In the genomic region with DNA sequence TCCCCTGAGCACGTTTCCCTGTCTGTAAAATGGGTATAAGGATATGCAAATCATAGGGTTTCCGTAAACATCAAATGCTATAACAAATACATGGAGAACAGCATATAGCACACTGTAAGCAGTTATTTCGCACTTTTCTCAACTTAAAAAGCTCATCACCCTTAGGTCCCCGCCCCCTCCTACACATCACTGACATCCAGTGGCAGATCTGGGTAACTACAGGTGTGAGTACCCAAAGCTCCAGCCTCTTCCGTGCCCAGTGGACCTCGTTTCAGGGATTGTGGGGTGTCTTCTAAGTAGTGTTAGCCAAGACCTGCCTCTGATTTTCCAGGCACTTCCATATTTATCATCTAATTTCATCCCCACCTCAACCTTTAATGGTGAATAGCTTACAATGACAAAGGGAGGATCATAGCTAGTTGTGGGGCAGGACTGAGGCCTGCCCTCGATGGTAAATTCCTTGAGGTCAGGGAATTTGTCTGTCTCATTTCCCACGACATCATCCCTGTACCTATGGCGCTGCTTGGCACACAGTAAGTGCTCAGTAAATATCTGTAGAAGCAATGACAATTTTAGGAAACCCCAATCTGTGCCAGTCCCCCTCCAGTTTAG, we compare ENCODE assay signal across 8 cellular contexts.
A peak's percentile ranks its signal among the peaks of the same experiment; 100 is the strongest.
DNase-seq lines count a peak whose midpoint lies in the region; ATAC-seq and TF ChIP-seq lines count a peak whose summit lies in the region.

No MANE protein-coding gene starts in this region.

- H3K36me3 Mint-ChIP-seq in activated naive CD4-positive, alpha-beta T cell treated with anti-CD3 and anti-CD28 coated beads for 36 hours (ENCODE audit: low read depth) = no peaks in the 10 kb centered on the region
- no peaks in the 10 kb centered on the region for H3K36me3 Mint-ChIP-seq in progenitor cell of endocrine pancreas (ENCODE audit: insufficient read depth)

- no peak overlapping the region for H3K4me3 Mint-ChIP-seq in activated naive CD4-positive, alpha-beta T cell treated with anti-CD3 and anti-CD28 coated beads for 36 hours
- no peak overlapping the region for H3K4me3 Mint-ChIP-seq in progenitor cell of endocrine pancreas (ENCODE audit: low read depth)

- no peaks in the 10 kb centered on the region for H3K9me3 Mint-ChIP-seq in activated naive CD4-positive, alpha-beta T cell treated with anti-CD3 and anti-CD28 coated beads for 36 hours
- H3K9me3 Mint-ChIP-seq in progenitor cell of endocrine pancreas (ENCODE audit: low read depth) = no peaks in the 10 kb centered on the region

- peak; percentile 74 for TF ChIP-seq CTCF in progenitor cell of endocrine pancreas (IDR thresholded peaks at IDR 0.05; ENCODE audit: unreplicated experiment)

- H3K27me3 Mint-ChIP-seq in activated naive CD4-positive, alpha-beta T cell treated with anti-CD3 and anti-CD28 coated beads for 36 hours (ENCODE audit: low read depth) = peaks cover 20% of the 10 kb centered on the region
- H3K27me3 Mint-ChIP-seq in progenitor cell of endocrine pancreas = no peaks in the 10 kb centered on the region

- H3K27ac Mint-ChIP-seq in activated naive CD4-positive, alpha-beta T cell treated with anti-CD3 and anti-CD28 coated beads for 36 hours = no peak overlapping the region
- no peak overlapping the region for H3K27ac Mint-ChIP-seq in progenitor cell of endocrine pancreas

- peak; percentile 58 for DNase-seq in activated naive CD4-positive, alpha-beta T cell treated with anti-CD3 and anti-CD28 coated beads for 36 hours
- no peak for DNase-seq in activated naive CD4-positive, alpha-beta T cell (lab: John Stamatoyannopoulos, UW)
- peak; percentile 18 for DNase-seq in KG1 (lab: John Stamatoyannopoulos, UW)
- peak; percentile 15 for DNase-seq in UCSD-AML1 (lab: John Stamatoyannopoulos, UW; ENCODE audit: unreplicated experiment)
- DNase-seq in fibroblast of the conjunctiva (ENCODE audit: low read depth) = peak; percentile 28
- DNase-seq in progenitor cell of endocrine pancreas (ENCODE audit: low spot score, unreplicated experiment) = no peak
- no peak for DNase-seq in NCI-H1048 (lab: John Stamatoyannopoulos, UW)

- no peaks in the 10 kb centered on the region for H3K4me1 Mint-ChIP-seq in activated naive CD4-positive, alpha-beta T cell treated with anti-CD3 and anti-CD28 coated beads for 36 hours (ENCODE audit: low read depth)
- H3K4me1 Mint-ChIP-seq in progenitor cell of endocrine pancreas (ENCODE audit: low read depth) = peaks cover 8% of the 10 kb centered on the region

- ATAC-seq in GM21723 (IDR thresholded peaks at IDR 0.05; ENCODE audit: unreplicated experiment) = peak; percentile 78

- intact Hi-C loops in activated naive CD4-positive, alpha-beta T cell treated with anti-CD3 and anti-CD28 coated beads for 36 hours (cut with micrococcal nuclease) = loop anchor here (1.0 kb wide), 2 partner anchors 302 to 455 kb away; no protein-coding TSS in a partner anchor

- CTCF ChIA-PET in activated naive CD4-positive, alpha-beta T cell treated with anti-CD3 and anti-CD28 coated beads for 36 hours (lab: Charles Lee) = interaction anchor here (1.1 to 3.0 kb wide), 4 partner anchors 9 to 454 kb away, joined by 3 to 16 read pairs (median 6); no protein-coding TSS in a partner anchor

Comparison
In these comparisons a context has a peak if more than half of its experiments do, and no peak if none do; other contexts are left out.
1. DNase-seq: peak in activated naive CD4-positive, alpha-beta T cell treated with anti-CD3 and anti-CD28 coated beads for 36 hours (single experiment), KG1 (single experiment), UCSD-AML1 (single experiment) and fibroblast of the conjunctiva (single experiment); none in activated naive CD4-positive, alpha-beta T cell (0 of 4), progenitor cell of endocrine pancreas (single experiment) and NCI-H1048 (single experiment).